1 cellular context compared by ENCODE assay signal in the genomic region with DNA sequence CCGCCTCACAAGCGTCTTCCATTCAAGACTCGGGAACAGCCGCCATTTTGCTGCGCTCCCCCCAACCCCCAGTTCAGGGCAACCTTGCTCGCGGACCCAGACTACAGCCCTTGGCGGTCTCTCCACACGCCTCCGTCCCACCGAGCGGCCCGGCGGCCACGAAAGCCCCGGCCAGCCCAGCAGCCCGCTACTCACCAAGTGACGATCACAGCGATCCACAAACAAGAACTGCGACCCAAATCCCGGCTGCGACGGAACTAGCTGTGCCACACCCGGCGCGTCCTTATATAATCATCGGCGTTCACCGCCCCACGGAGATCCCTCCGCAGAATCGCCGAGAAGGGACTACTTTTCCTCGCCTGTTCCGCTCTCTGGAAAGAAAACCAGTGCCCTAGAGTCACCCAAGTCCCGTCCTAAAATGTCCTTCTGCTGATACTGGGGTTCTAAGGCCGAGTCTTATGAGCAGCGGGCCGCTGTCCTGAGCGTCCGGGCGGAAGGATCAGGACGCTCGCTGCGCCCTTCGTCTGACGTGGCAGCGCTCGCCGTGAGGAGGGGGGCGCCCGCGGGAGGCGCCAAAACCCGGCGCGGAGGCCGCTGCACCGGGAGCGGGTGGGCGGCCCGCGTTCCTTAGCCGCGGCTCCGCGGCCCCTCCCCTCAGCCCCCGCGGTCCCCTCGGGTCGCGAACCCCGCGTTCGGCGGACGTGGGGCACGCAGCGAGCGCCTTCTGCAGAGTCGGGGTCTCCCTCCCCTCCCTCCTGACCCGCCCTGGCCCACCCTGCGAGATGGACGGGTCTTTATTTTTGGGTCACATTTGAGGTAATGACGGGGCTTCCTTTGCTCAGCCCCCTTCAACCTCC.
TF ChIP-seq lines count a peak whose summit lies in the region.

Gene UBC (minus strand): TSS at position 259 of the 857 bp plus-strand sequence. CDS start 879 bp downstream, outside the sequence.

TF ChIP-seq in GM12878, 131 proteins besides CTCF, POLR2A, EP300 and RAD21 (continued from another document and continues in another):
- TF ChIP-seq ATF2 (IDR thresholded peaks at IDR 0.05; ENCODE audit: low read length) (no peak), SPI1 (IDR thresholded peaks at IDR 0.05; ENCODE audit: borderline replicate concordance, insufficient read depth, low read depth, low read length) (no peak; the same call in 1 of the 2 replicates), MEF2B (IDR thresholded peaks at IDR 0.05; ENCODE audit: partially characterized antibody, poor library complexity, severe bottlenecking) (peak; percentile 80), CHD2 (IDR thresholded peaks at IDR 0.05; ENCODE audit: borderline replicate concordance, low read depth, low read length) (peak; percentile 96), RCOR1 (conservative IDR thresholded peaks at IDR 0.05; ENCODE audit: low read depth, low read length) (no peak), IRF4 (IDR thresholded peaks at IDR 0.05; ENCODE audit: low read depth, low read length) (peak; percentile 67; the same call in 1 of the 2 replicates), RAD51 (IDR thresholded peaks at IDR 0.05) (0 out of 2 replicates have a peak, but pooled peaks have one; percentile 32), BACH1 (IDR thresholded peaks at IDR 0.05; ENCODE audit: borderline replicate concordance) (peak; percentile 86), CHD1 (IDR thresholded peaks at IDR 0.05; ENCODE audit: low read depth, low read length) (peak; percentile 94; the same call in 1 of the 2 replicates), ZBTB4 (CRISPR knock-in tag; IDR thresholded peaks at IDR 0.05) (0 out of 2 replicates have a peak, but pooled peaks have one; percentile 37), PML (IDR thresholded peaks at IDR 0.05; ENCODE audit: low read length) (no peak), NBN (IDR thresholded peaks at IDR 0.05) (peak; percentile 99), BMI1 (IDR thresholded peaks at IDR 0.05; ENCODE audit: borderline replicate concordance) (peak; percentile 7; the same call in 1 of the 2 replicates), ZSCAN29 (IDR thresholded peaks at IDR 0.05) (peak; percentile 94), BCL11A (IDR thresholded peaks at IDR 0.05; ENCODE audit: low read depth, low read length) (no peak), ASH2L (IDR thresholded peaks at IDR 0.05; ENCODE audit: borderline replicate concordance, low read depth) (peak; percentile 96), BCLAF1 (IDR thresholded peaks at IDR 0.05) (peak; percentile 73; the same call in 1 of the 2 replicates), PAX5 (IDR thresholded peaks at IDR 0.05; ENCODE audit: borderline replicate concordance, low read depth, low read length) (peak; percentile 67; the same call in 1 of the 2 replicates), SIX5 (IDR thresholded peaks at IDR 0.05; ENCODE audit: low read depth, low read length, severe bottlenecking) (no peak), CREM (IDR thresholded peaks at IDR 0.05; ENCODE audit: low read depth) (peak; percentile 97), MAX (IDR thresholded peaks at IDR 0.05; ENCODE audit: low read depth, low read length) (no peak; the same call in 1 of the 2 replicates), ZNF384 (IDR thresholded peaks at IDR 0.05; ENCODE audit: borderline replicate concordance, low read depth, low read length) (no peak), TCF7 (IDR thresholded peaks at IDR 0.05; ENCODE audit: borderline replicate concordance) (no peak; the same call in 1 of the 2 replicates), DPF2 (IDR thresholded peaks at IDR 0.05) (peak; percentile 95), SMARCA5 (IDR thresholded peaks at IDR 0.05) (no peak), MYB (IDR thresholded peaks at IDR 0.05; ENCODE audit: borderline replicate concordance, low read depth, low read length) (0 out of 2 replicates have a peak, but pooled peaks have one; percentile 18), SRF (IDR thresholded peaks at IDR 0.05; ENCODE audit: low read depth in 2 of 2, low read length in 2 of 2) (peak in 1 of 2 experiments; percentile 67; a peak in 2 of 4 replicates), NFYA (IDR thresholded peaks at IDR 0.05; ENCODE audit: borderline replicate concordance, low read depth, low read length) (no peak), ATF7 (IDR thresholded peaks at IDR 0.05; ENCODE audit: low read depth) (peak; percentile 83), IRF5 (IDR thresholded peaks at IDR 0.05; ENCODE audit: borderline replicate concordance) (no peak; the same call in 1 of the 2 replicates)
- TF ChIP-seq, protein P1, sequence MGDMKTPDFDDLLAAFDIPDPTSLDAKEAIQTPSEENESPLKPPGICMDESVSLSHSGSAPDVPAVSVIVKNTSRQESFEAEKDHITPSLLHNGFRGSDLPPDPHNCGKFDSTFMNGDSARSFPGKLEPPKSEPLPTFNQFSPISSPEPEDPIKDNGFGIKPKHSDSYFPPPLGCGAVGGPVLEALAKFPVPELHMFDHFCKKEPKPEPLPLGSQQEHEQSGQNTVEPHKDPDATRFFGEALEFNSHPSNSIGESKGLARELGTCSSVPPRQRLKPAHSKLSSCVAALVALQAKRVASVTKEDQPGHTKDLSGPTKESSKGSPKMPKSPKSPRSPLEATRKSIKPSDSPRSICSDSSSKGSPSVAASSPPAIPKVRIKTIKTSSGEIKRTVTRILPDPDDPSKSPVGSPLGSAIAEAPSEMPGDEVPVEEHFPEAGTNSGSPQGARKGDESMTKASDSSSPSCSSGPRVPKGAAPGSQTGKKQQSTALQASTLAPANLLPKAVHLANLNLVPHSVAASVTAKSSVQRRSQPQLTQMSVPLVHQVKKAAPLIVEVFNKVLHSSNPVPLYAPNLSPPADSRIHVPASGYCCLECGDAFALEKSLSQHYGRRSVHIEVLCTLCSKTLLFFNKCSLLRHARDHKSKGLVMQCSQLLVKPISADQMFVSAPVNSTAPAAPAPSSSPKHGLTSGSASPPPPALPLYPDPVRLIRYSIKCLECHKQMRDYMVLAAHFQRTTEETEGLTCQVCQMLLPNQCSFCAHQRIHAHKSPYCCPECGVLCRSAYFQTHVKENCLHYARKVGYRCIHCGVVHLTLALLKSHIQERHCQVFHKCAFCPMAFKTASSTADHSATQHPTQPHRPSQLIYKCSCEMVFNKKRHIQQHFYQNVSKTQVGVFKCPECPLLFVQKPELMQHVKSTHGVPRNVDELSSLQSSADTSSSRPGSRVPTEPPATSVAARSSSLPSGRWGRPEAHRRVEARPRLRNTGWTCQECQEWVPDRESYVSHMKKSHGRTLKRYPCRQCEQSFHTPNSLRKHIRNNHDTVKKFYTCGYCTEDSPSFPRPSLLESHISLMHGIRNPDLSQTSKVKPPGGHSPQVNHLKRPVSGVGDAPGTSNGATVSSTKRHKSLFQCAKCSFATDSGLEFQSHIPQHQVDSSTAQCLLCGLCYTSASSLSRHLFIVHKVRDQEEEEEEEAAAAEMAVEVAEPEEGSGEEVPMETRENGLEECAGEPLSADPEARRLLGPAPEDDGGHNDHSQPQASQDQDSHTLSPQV (IDR thresholded peaks at IDR 0.05): peak; percentile 60; the same call in 1 of the 2 replicates
- TF ChIP-seq, protein P2, sequence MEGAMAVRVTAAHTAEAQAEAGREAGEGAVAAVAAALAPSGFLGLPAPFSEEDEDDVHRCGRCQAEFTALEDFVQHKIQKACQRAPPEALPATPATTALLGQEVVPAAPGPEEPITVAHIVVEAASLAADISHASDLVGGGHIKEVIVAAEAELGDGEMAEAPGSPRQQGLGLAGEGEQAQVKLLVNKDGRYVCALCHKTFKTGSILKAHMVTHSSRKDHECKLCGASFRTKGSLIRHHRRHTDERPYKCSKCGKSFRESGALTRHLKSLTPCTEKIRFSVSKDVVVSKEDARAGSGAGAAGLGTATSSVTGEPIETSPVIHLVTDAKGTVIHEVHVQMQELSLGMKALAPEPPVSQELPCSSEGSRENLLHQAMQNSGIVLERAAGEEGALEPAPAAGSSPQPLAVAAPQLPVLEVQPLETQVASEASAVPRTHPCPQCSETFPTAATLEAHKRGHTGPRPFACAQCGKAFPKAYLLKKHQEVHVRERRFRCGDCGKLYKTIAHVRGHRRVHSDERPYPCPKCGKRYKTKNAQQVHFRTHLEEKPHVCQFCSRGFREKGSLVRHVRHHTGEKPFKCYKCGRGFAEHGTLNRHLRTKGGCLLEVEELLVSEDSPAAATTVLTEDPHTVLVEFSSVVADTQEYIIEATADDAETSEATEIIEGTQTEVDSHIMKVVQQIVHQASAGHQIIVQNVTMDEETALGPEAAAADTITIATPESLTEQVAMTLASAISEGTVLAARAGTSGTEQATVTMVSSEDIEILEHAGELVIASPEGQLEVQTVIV (IDR thresholded peaks at IDR 0.05; ENCODE audit: borderline replicate concordance, partially characterized antibody): peak; percentile 96
- TF ChIP-seq, protein P3, sequence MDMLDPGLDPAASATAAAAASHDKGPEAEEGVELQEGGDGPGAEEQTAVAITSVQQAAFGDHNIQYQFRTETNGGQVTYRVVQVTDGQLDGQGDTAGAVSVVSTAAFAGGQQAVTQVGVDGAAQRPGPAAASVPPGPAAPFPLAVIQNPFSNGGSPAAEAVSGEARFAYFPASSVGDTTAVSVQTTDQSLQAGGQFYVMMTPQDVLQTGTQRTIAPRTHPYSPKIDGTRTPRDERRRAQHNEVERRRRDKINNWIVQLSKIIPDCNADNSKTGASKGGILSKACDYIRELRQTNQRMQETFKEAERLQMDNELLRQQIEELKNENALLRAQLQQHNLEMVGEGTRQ (IDR thresholded peaks at IDR 0.05; ENCODE audit: borderline replicate concordance, low read depth, low read length): no peak
